In genomic region chr3:52226229-52226817, GRCh38 we compare ENCODE assay signal across 11 cellular contexts. TPM values are rescaled to one million over a fixed set of nuclear protein-coding genes. Genes with fewer than 3 reads are reported as not detected.
DNase-seq lines count a peak whose midpoint lies in the region; ATAC-seq, FAIRE-seq and TF ChIP-seq lines count a peak whose summit lies in the region.
"Had no signal": no experiment of that assay in that cellular context is flagged by ENCODE, and none has a peak within 500 bp of the region (broad histone marks: within the 10 kb centered on the region; RNA-seq: fewer than 3 reads in every experiment).

No MANE protein-coding gene starts in this region.

- H3K27ac Mint-ChIP-seq in CD14-positive monocyte: peak overlapping the region; percentile 37 to 86 (median 77)

- no peak overlapping the region for H3K4me3 Mint-ChIP-seq in CD14-positive monocyte

- CTCF ChIA-PET in K562 (lab: Yijun Ruan, JAX; ENCODE audit: low intra/inter-chr PET ratio): no interaction called here

- H3K4me1 ChIP-seq in K562 (replicated peaks in 1 of 2; ENCODE audit: control insufficient read depth in 2 of 2, insufficient read depth in 2 of 2, low read length in 2 of 2): peaks cover 4 to 52% of the 10 kb centered on the region in 2 experiments; a peak in 2 of 5 replicates
- H3K4me1 ChIP-seq in mesenchymal stem cell (ENCODE audit: control insufficient read depth, insufficient read depth, low read depth, low read length): no peaks in the 10 kb centered on the region
- H3K4me1 ChIP-seq: suprapubic skin had no signal

- no peak overlapping the region for H2BK120ac ChIP-seq in mesenchymal stem cell (ENCODE audit: low read depth, low read length)

- TF ChIP-seq RAD21 in K562 (CRISPR knock-in tag; conservative IDR thresholded peaks at IDR 0.05 in 1 of 2, IDR thresholded peaks at IDR 0.05 in 1 of 2): no peak

- no peaks in the 10 kb centered on the region for H3K9me1 ChIP-seq in K562 (ENCODE audit: control insufficient read depth, insufficient read depth, low read length)

- no peak overlapping the region for H2AK5ac ChIP-seq in mesenchymal stem cell (ENCODE audit: low read length, severe bottlenecking)

- H2BK5ac ChIP-seq in mesenchymal stem cell (ENCODE audit: low read depth, low read length, poor library complexity, severe bottlenecking): no peak overlapping the region

- H2BK15ac ChIP-seq in mesenchymal stem cell (ENCODE audit: low read depth, poor library complexity, severe bottlenecking): no peak overlapping the region

- FAIRE-seq in K562 (lab: Jason Lieb, UNC): no peak
- FAIRE-seq: D721Med had no signal

- no TSS peak for BruUV-seq in K562 (replicated peaks; lab: Mats Ljungman, UMichigan)

- peaks cover 17% of the 10 kb centered on the region for H3K79me1 ChIP-seq in mesenchymal stem cell (replicated peaks; ENCODE audit: low read length, poor library complexity, severe bottlenecking)

- no peaks in the 10 kb centered on the region for H3K9me3 ChIP-seq in K562 (replicated peaks; ENCODE audit: control insufficient read depth, insufficient read depth, low read depth, low read length)
- H3K9me3 ChIP-seq in mesenchymal stem cell (ENCODE audit: control insufficient read depth, low read length): no peaks in the 10 kb centered on the region
- H3K9me3 ChIP-seq: suprapubic skin had no signal

- peaks cover 29% of the 10 kb centered on the region for H3K4me1 Mint-ChIP-seq in CD14-positive monocyte

- H3K9ac ChIP-seq in K562 (ENCODE audit: insufficient read depth in 1 of 2, low read depth in 2 of 2, low read length in 2 of 2): peak overlapping the region in 1 of 2 experiments; percentile 68; a peak in 2 of 4 replicates
- no peak overlapping the region for H3K9ac ChIP-seq in mesenchymal stem cell (ENCODE audit: low read length)

- no peak overlapping the region for H3K4ac ChIP-seq in mesenchymal stem cell (ENCODE audit: low read depth in 1 of 2, low read length in 2 of 2)

- H3K27me3 Mint-ChIP-seq in CD14-positive monocyte (ENCODE audit: low read depth in 3 of 3): peaks cover 0 to 2% (median 1%) of the 10 kb centered on the region in 3 donors

- H3K23ac ChIP-seq in mesenchymal stem cell (ENCODE audit: low read length in 2 of 2): no peak overlapping the region

- H4K20me1 ChIP-seq in K562 (replicated peaks; ENCODE audit: control insufficient read depth, insufficient read depth, low read length): no peaks in the 10 kb centered on the region; the same call in 1 of the 2 replicates

- TF ChIP-seq EP300 in K562 (IDR thresholded peaks at IDR 0.05; ENCODE audit: low read length): no peak

- no peak overlapping the region for H3K18ac ChIP-seq in mesenchymal stem cell (ENCODE audit: low read depth in 1 of 2, low read length in 2 of 2)

- H3K4me3 ChIP-seq in HL-60 (replicated peaks; ENCODE audit: insufficient read depth, low read length) (no peak overlapping the region), K562 (no peak overlapping the region), mesenchymal stem cell (ENCODE audit: insufficient read depth in 1 of 2, low read depth in 1 of 2, low read length in 2 of 2) (no peak overlapping the region)
- H3K4me3 ChIP-seq: suprapubic skin had no signal

- intact Hi-C loops in CD14-positive monocyte (cut with micrococcal nuclease): no loop called here
- intact Hi-C loops in K562 (cut with micrococcal nuclease): no loop called here

- no peaks in the 10 kb centered on the region for H3K79me2 ChIP-seq in K562 (ENCODE audit: control insufficient read depth, insufficient read depth, low read length)

- no peaks in the 10 kb centered on the region for H3K9me3 Mint-ChIP-seq in CD14-positive monocyte

- peak; percentile 4 for ATAC-seq in GM18868 (IDR thresholded peaks at IDR 0.05; ENCODE audit: unreplicated experiment)
- ATAC-seq in K562: peak; percentile 74
- ATAC-seq in GM21447 (IDR thresholded peaks at IDR 0.05; ENCODE audit: unreplicated experiment): no peak
- ATAC-seq in HG02884 (IDR thresholded peaks at IDR 0.05; ENCODE audit: unreplicated experiment): no peak

- H3K4me2 ChIP-seq in K562 (ENCODE audit: insufficient read depth, low read length): no peak overlapping the region
- no peak overlapping the region for H3K4me2 ChIP-seq in mesenchymal stem cell (ENCODE audit: low read length, poor library complexity, severe bottlenecking)

- WGBS in K562 (ENCODE audit: insufficient coverage, low coverage, missing lambda C conversion rate): 19% methylated on average over 3 of the region's 5 CpGs
- 94% methylated on average over 5 of the region's 5 CpGs for WGBS in mesenchymal stem cell

- H3K27me3 ChIP-seq in HL-60 (ENCODE audit: insufficient read depth, poor library complexity, severe bottlenecking): no peaks in the 10 kb centered on the region
- H3K27me3 ChIP-seq in K562 (ENCODE audit: control insufficient read depth in 2 of 2, insufficient read depth in 2 of 2, low read length in 2 of 2): no peaks in the 10 kb centered on the region
- H3K27me3 ChIP-seq in mesenchymal stem cell (ENCODE audit: control insufficient read depth in 1 of 2, insufficient read depth in 1 of 2, low read length in 2 of 2): peaks cover 0 to 7% of the 10 kb centered on the region in 2 experiments
- H3K27me3 ChIP-seq: suprapubic skin had no signal

- H2BK12ac ChIP-seq in mesenchymal stem cell (ENCODE audit: low read length in 2 of 2): no peak overlapping the region

- DNase-seq in CD14-positive monocyte (ENCODE audit: low spot score) (no peak), HL-60 (ENCODE audit: low read depth in 1 of 2, low spot score in 1 of 2) (peak in 1 of 2 experiments; percentile 50), K562 (ENCODE audit: extremely low read depth in 1 of 4, low spot score in 3 of 4) (no peak), mesenchymal stem cell (no peak), NCI-H2081 (lab: John Stamatoyannopoulos, UW) (no peak)
- DNase-seq: NCI-H1417 treated with DMSO at 0.1 percent for 48 hours had no signal

- H4K8ac ChIP-seq in mesenchymal stem cell (ENCODE audit: low read length): no peak overlapping the region

- TF ChIP-seq CTCF in CD14-positive monocyte (IDR thresholded peaks at IDR 0.05) (no peak), HL-60 (IDR thresholded peaks at IDR 0.05; ENCODE audit: insufficient read depth, low read length) (no peak), K562 (IDR thresholded peaks at IDR 0.05 in 2 of 3, conservative IDR thresholded peaks at IDR 0.05 in 1 of 3; ENCODE audit: insufficient read depth in 2 of 3, low read depth in 1 of 3, low read length in 3 of 3) (peak in 1 of 3 experiments; percentile 8; a peak in 1 of 6 replicates)

- peak overlapping the region; percentile 76 for H3K27ac ChIP-seq in HL-60 (replicated peaks)
- H3K27ac ChIP-seq in K562 (ENCODE audit: extremely low read depth, low read depth, low read length): no peak overlapping the region
- H3K27ac ChIP-seq in mesenchymal stem cell (ENCODE audit: low read length, poor library complexity, severe bottlenecking): no peak overlapping the region
- H3K27ac ChIP-seq: suprapubic skin had no signal

- no peak overlapping the region for H3K14ac ChIP-seq in mesenchymal stem cell (ENCODE audit: low read length in 2 of 2)

- peaks cover 62 to 63% of the 10 kb centered on the region in 2 donors for H3K36me3 Mint-ChIP-seq in CD14-positive monocyte

- POLR2A ChIA-PET in K562 (lab: Yijun Ruan, JAX): interaction anchor here (0.8 to 1.9 kb wide), 3 partner anchors 11 to 52 kb away, joined by 3 to 8 read pairs (median 3); partner anchors contain the start of genes TWF2 and WDR82

- no peak overlapping the region for H4K91ac ChIP-seq in mesenchymal stem cell (ENCODE audit: low read length)

- in situ Hi-C loops in K562 (cut with MboI): no loop called here

- peaks cover 25% of the 10 kb centered on the region; the same call in 2 of the 3 replicates for H3K36me3 ChIP-seq in K562 (ENCODE audit: control insufficient read depth, insufficient read depth, low read length)
- H3K36me3 ChIP-seq in mesenchymal stem cell (ENCODE audit: control insufficient read depth in 1 of 2, insufficient read depth in 2 of 2, low read depth in 1 of 2, low read length in 2 of 2): peaks cover 39 to 44% of the 10 kb centered on the region in 2 experiments

- H2AFZ ChIP-seq in K562 (ENCODE audit: low read depth, low read length): no peak overlapping the region
- no peak overlapping the region for H2AFZ ChIP-seq in mesenchymal stem cell (ENCODE audit: low read depth, low read length)

- TF ChIP-seq POLR2A in K562 (conservative IDR thresholded peaks at IDR 0.05): no peak

RNA-seq across cellular contexts. Expression of gene TLR9, which starts 0.9 kb away (rescaled TPM):
- polyA plus RNA-seq in CD14-positive monocyte: not detected
- not detected in 2 replicates for total RNA-seq in K562 (2011; cell fraction: chromatin; rRNA removed; ENCODE audit: low replicate concordance)
- 0.13 TPM in 1 of 2 replicates, not detected in the other for total RNA-seq in K562 (2011; cell fraction: nucleolus; rRNA removed)
- total RNA-seq in K562 (2011; cell fraction: nucleoplasm; rRNA removed): 0.15 TPM in 1 of 2 replicates, not detected in the other
- total RNA-seq in K562 (2014; rRNA removed): not detected in 2 replicates
- total RNA-seq in K562 (2014; rRNA removed; fragmentation: Illumina TruSeq; extraction: Trizol): not detected in 2 replicates
- total RNA-seq in K562 (2015; rRNA removed; fragmentation: Illumina TruSeq; extraction: Trizol): not detected in 2 replicates
- not detected in 2 replicates for total RNA-seq in K562 (2021)
- polyA plus RNA-seq in K562 (2011; rRNA removed): not detected in 2 replicates
- not detected in 2 replicates for polyA plus RNA-seq in K562 (2011; cell fraction: cytosol; rRNA removed)
- polyA plus RNA-seq in K562 (2011; cell fraction: nucleus; rRNA removed): 0.10 TPM in 1 of 2 replicates, not detected in the other
- 0.01 and 0.21 TPM in 2 replicates for polyA plus RNA-seq in K562 (2012)
- not detected in 2 replicates for polyA plus RNA-seq in K562 (2014; fragmentation: Illumina TruSeq; extraction: Trizol)
- not detected for polyA plus RNA-seq in K562 (2014; fragmentation: Nextera tagmentation; extraction: Ambion mirVana)
- polyA plus RNA-seq in K562 (2014; rRNA removed): not detected in 2 replicates
- not detected in 2 replicates for polyA minus RNA-seq in K562 (2011; rRNA and poly(A)+ RNA removed)
- polyA minus RNA-seq in K562 (2011; cell fraction: cytosol; rRNA and poly(A)+ RNA removed): not detected in 2 replicates
- not detected in 2 replicates for polyA minus RNA-seq in K562 (2011; cell fraction: nucleus; rRNA and poly(A)+ RNA removed)
- not detected for polyA plus RNA-seq in mesenchymal stem cell (2013, experiment 1 of 2)
- polyA plus RNA-seq in mesenchymal stem cell (2013, experiment 2 of 2): 0.01 TPM

RNA-seq across cellular contexts. Expression of gene TWF2, which starts 12.6 kb away (rescaled TPM):
- 100 to 1,000 TPM; 176 to 199 TPM for polyA plus RNA-seq in CD14-positive monocyte
- 4.4 and 12.4 TPM in 2 replicates for total RNA-seq in K562 (2011; cell fraction: chromatin; rRNA removed; ENCODE audit: low replicate concordance)
- 15.1 and 18.7 TPM in 2 replicates for total RNA-seq in K562 (2011; cell fraction: nucleolus; rRNA removed)
- 6.9 and 10.0 TPM in 2 replicates for total RNA-seq in K562 (2011; cell fraction: nucleoplasm; rRNA removed)
- total RNA-seq in K562 (2014; rRNA removed): 49.1 and 56.9 TPM in 2 replicates
- total RNA-seq in K562 (2014; rRNA removed; fragmentation: Illumina TruSeq; extraction: Trizol): 9.6 and 11.4 TPM in 2 replicates
- 26.8 and 27.0 TPM in 2 replicates for total RNA-seq in K562 (2015; rRNA removed; fragmentation: Illumina TruSeq; extraction: Trizol)
- 49.1 and 53.6 TPM in 2 replicates for total RNA-seq in K562 (2021)
- 35.7 and 47.1 TPM in 2 replicates for polyA plus RNA-seq in K562 (2011; rRNA removed)
- 68.9 and 112 TPM in 2 replicates for polyA plus RNA-seq in K562 (2011; cell fraction: cytosol; rRNA removed)
- polyA plus RNA-seq in K562 (2011; cell fraction: nucleus; rRNA removed): 30.0 and 32.4 TPM in 2 replicates
- 38.0 and 90.9 TPM in 2 replicates for polyA plus RNA-seq in K562 (2012)
- 29.7 and 43.9 TPM in 2 replicates for polyA plus RNA-seq in K562 (2014; fragmentation: Illumina TruSeq; extraction: Trizol)
- 1 to 10 TPM in 1 of 2 experiments, under 1 TPM in 1; 0.11 to 1.7 TPM for polyA plus RNA-seq in K562 (2014; fragmentation: Nextera tagmentation; extraction: Ambion mirVana)
- polyA plus RNA-seq in K562 (2014; rRNA removed): 59.4 and 61.9 TPM in 2 replicates
- 21.1 and 22.8 TPM in 2 replicates for polyA minus RNA-seq in K562 (2011; rRNA and poly(A)+ RNA removed)
- 37.2 and 37.3 TPM in 2 replicates for polyA minus RNA-seq in K562 (2011; cell fraction: cytosol; rRNA and poly(A)+ RNA removed)
- polyA minus RNA-seq in K562 (2011; cell fraction: nucleus; rRNA and poly(A)+ RNA removed): 6.6 and 9.1 TPM in 2 replicates
- 91.9 TPM for polyA plus RNA-seq in mesenchymal stem cell (2013, experiment 1 of 2)
- 91.8 TPM for polyA plus RNA-seq in mesenchymal stem cell (2013, experiment 2 of 2)

RNA-seq across cellular contexts. Expression of gene PPM1M, which starts 19.2 kb away (rescaled TPM):
- 100 to 1,000 TPM in 1 of 2 donors, 10 to 100 TPM in 1; 92.8 to 120 TPM for polyA plus RNA-seq in CD14-positive monocyte
- total RNA-seq in K562 (2011; cell fraction: chromatin; rRNA removed; ENCODE audit: low replicate concordance): 11.6 and 26.7 TPM in 2 replicates
- 12.4 and 21.7 TPM in 2 replicates for total RNA-seq in K562 (2011; cell fraction: nucleolus; rRNA removed)
- 15.0 and 16.4 TPM in 2 replicates for total RNA-seq in K562 (2011; cell fraction: nucleoplasm; rRNA removed)
- total RNA-seq in K562 (2014; rRNA removed): 4.4 and 4.5 TPM in 2 replicates
- total RNA-seq in K562 (2014; rRNA removed; fragmentation: Illumina TruSeq; extraction: Trizol): 3.3 TPM in 2 replicates
- 2.0 and 2.8 TPM in 2 replicates for total RNA-seq in K562 (2015; rRNA removed; fragmentation: Illumina TruSeq; extraction: Trizol)
- total RNA-seq in K562 (2021): 5.0 and 7.0 TPM in 2 replicates
- 9.2 and 9.9 TPM in 2 replicates for polyA plus RNA-seq in K562 (2011; rRNA removed)
- 9.0 and 11.2 TPM in 2 replicates for polyA plus RNA-seq in K562 (2011; cell fraction: cytosol; rRNA removed)
- polyA plus RNA-seq in K562 (2011; cell fraction: nucleus; rRNA removed): 37.5 and 44.1 TPM in 2 replicates
- 5.9 and 21.1 TPM in 2 replicates for polyA plus RNA-seq in K562 (2012)
- polyA plus RNA-seq in K562 (2014; fragmentation: Illumina TruSeq; extraction: Trizol): 6.5 and 6.6 TPM in 2 replicates
- polyA plus RNA-seq in K562 (2014; fragmentation: Nextera tagmentation; extraction: Ambion mirVana): 1 to 10 TPM; 1.4 to 1.5 TPM
- polyA plus RNA-seq in K562 (2014; rRNA removed): 4.6 and 6.9 TPM in 2 replicates
- polyA minus RNA-seq in K562 (2011; rRNA and poly(A)+ RNA removed): 4.8 and 5.7 TPM in 2 replicates
- polyA minus RNA-seq in K562 (2011; cell fraction: cytosol; rRNA and poly(A)+ RNA removed): 2.2 and 2.7 TPM in 2 replicates
- 6.2 and 7.9 TPM in 2 replicates for polyA minus RNA-seq in K562 (2011; cell fraction: nucleus; rRNA and poly(A)+ RNA removed)
- polyA plus RNA-seq in mesenchymal stem cell (2013, experiment 1 of 2): 11.3 TPM
- polyA plus RNA-seq in mesenchymal stem cell (2013, experiment 2 of 2): 10.9 TPM

RNA-seq across cellular contexts. Expression of gene ALAS1, which starts 28.4 kb away (rescaled TPM):
- polyA plus RNA-seq in CD14-positive monocyte (10 to 100 TPM; 20.9 to 38.7 TPM), K562 (2011; rRNA removed) (30.4 and 34.4 TPM in 2 replicates), K562 (2014; fragmentation: Illumina TruSeq; extraction: Trizol) (39.2 and 41.6 TPM in 2 replicates), K562 (2014; fragmentation: Nextera tagmentation; extraction: Ambion mirVana) (10 to 100 TPM; 37.8 to 49.5 TPM), K562 (2014; rRNA removed) (21.4 and 24.4 TPM in 2 replicates)
- total RNA-seq in K562 (2011; cell fraction: chromatin; rRNA removed; ENCODE audit: low replicate concordance): 14.5 and 27.2 TPM in 2 replicates
- 14.3 and 26.5 TPM in 2 replicates for total RNA-seq in K562 (2011; cell fraction: nucleolus; rRNA removed)
- 13.9 and 14.0 TPM in 2 replicates for total RNA-seq in K562 (2011; cell fraction: nucleoplasm; rRNA removed)
- total RNA-seq in K562 (2014; rRNA removed) (21.8 and 27.3 TPM in 2 replicates), K562 (2014; rRNA removed; fragmentation: Illumina TruSeq; extraction: Trizol) (22.7 and 23.8 TPM in 2 replicates), K562 (2015; rRNA removed; fragmentation: Illumina TruSeq; extraction: Trizol) (34.5 and 36.8 TPM in 2 replicates), K562 (2021) (24.3 and 27.6 TPM in 2 replicates)
- polyA plus RNA-seq in K562 (2011; cell fraction: cytosol; rRNA removed): 35.6 and 59.5 TPM in 2 replicates
- polyA plus RNA-seq in K562 (2011; cell fraction: nucleus; rRNA removed): 26.6 and 46.7 TPM in 2 replicates
- 28.0 and 35.8 TPM in 2 replicates for polyA plus RNA-seq in K562 (2012)
- polyA minus RNA-seq in K562 (2011; rRNA and poly(A)+ RNA removed): 21.4 and 27.1 TPM in 2 replicates
- polyA minus RNA-seq in K562 (2011; cell fraction: cytosol; rRNA and poly(A)+ RNA removed): 20.3 and 25.5 TPM in 2 replicates
- 9.0 and 9.6 TPM in 2 replicates for polyA minus RNA-seq in K562 (2011; cell fraction: nucleus; rRNA and poly(A)+ RNA removed)
- 64.5 TPM for polyA plus RNA-seq in mesenchymal stem cell (2013, experiment 1 of 2)
- polyA plus RNA-seq in mesenchymal stem cell (2013, experiment 2 of 2): 61.9 TPM

RNA-seq across cellular contexts. Expression of gene WDR82, which starts 52.1 kb away (rescaled TPM):
- polyA plus RNA-seq in CD14-positive monocyte: 10 to 100 TPM; 27.3 to 33.4 TPM
- total RNA-seq in K562 (2011; cell fraction: chromatin; rRNA removed; ENCODE audit: low replicate concordance): 32.1 and 34.4 TPM in 2 replicates
- total RNA-seq in K562 (2011; cell fraction: nucleolus; rRNA removed): 18.3 and 21.8 TPM in 2 replicates
- 32.9 and 48.2 TPM in 2 replicates for total RNA-seq in K562 (2011; cell fraction: nucleoplasm; rRNA removed)
- total RNA-seq in K562 (2014; rRNA removed): 22.0 and 29.6 TPM in 2 replicates
- 37.1 and 41.0 TPM in 2 replicates for total RNA-seq in K562 (2014; rRNA removed; fragmentation: Illumina TruSeq; extraction: Trizol)
- total RNA-seq in K562 (2015; rRNA removed; fragmentation: Illumina TruSeq; extraction: Trizol): 36.1 and 39.0 TPM in 2 replicates
- 44.4 and 45.9 TPM in 2 replicates for total RNA-seq in K562 (2021)
- 38.0 and 62.9 TPM in 2 replicates for polyA plus RNA-seq in K562 (2011; rRNA removed)
- 25.3 and 36.3 TPM in 2 replicates for polyA plus RNA-seq in K562 (2011; cell fraction: cytosol; rRNA removed)
- 9.0 and 10.3 TPM in 2 replicates for polyA plus RNA-seq in K562 (2011; cell fraction: nucleus; rRNA removed)
- 26.5 and 47.8 TPM in 2 replicates for polyA plus RNA-seq in K562 (2012)
- polyA plus RNA-seq in K562 (2014; fragmentation: Illumina TruSeq; extraction: Trizol): 45.3 and 46.2 TPM in 2 replicates
- polyA plus RNA-seq in K562 (2014; fragmentation: Nextera tagmentation; extraction: Ambion mirVana): 1 to 10 TPM; 6.4 to 8.0 TPM
- 30.6 and 37.7 TPM in 2 replicates for polyA plus RNA-seq in K562 (2014; rRNA removed)
- 59.8 and 79.3 TPM in 2 replicates for polyA minus RNA-seq in K562 (2011; rRNA and poly(A)+ RNA removed)
- 28.9 and 31.4 TPM in 2 replicates for polyA minus RNA-seq in K562 (2011; cell fraction: cytosol; rRNA and poly(A)+ RNA removed)
- polyA minus RNA-seq in K562 (2011; cell fraction: nucleus; rRNA and poly(A)+ RNA removed): 9.8 and 14.4 TPM in 2 replicates
- 29.2 TPM for polyA plus RNA-seq in mesenchymal stem cell (2013, experiment 1 of 2)
- polyA plus RNA-seq in mesenchymal stem cell (2013, experiment 2 of 2): 30.0 TPM

Comparison
In these comparisons a context has a peak if more than half of its experiments do, and no peak if none do; other contexts are left out.
1. ATAC-seq: peak in GM18868 (single experiment) and K562 (single experiment); none in GM21447 (single experiment) and HG02884 (single experiment).